25 cellular contexts compared by ENCODE assay signal in the genomic region with DNA sequence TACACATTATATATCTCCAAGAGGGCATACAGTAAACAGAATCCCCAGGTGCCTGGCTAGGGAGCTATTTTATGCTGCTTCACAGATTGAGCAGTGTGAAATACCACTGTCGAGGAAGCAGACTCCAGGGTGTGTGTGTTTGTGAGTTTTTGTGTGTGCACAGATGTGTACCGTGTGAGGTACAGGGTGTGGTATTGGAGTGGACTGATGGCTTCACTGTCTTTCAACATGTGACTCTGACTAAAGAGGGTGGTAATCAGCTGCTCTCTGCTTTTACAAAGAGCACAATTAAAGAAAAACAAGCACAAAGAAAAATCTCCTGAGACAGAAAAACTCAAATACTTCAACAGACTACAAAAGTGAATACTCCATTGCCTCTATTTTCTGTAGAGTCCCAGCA.
DNase-seq lines count a peak whose midpoint lies in the region; ATAC-seq and TF ChIP-seq lines count a peak whose summit lies in the region.
"Had no signal": no experiment of that assay in that cellular context is flagged by ENCODE, and none has a peak within 500 bp of the region (broad histone marks: within the 10 kb centered on the region; RNA-seq: fewer than 3 reads in every experiment).

No MANE protein-coding gene starts in this region.

- peaks cover 55 to 98% (median 96%) of the 10 kb centered on the region in 11 experiments for H3K36me3 ChIP-seq in BLaER1 treated with 17β-estradiol and CSF1 and Interleukin-3, amounts not matched to agents 10 nM and 100 nM
- H3K36me3 ChIP-seq in adipocyte (ENCODE audit: control insufficient read depth, insufficient read depth, low read length, severe bottlenecking) (peaks cover 74% of the 10 kb centered on the region), gastroesophageal sphincter (peaks cover 0 to 99% of the 10 kb centered on the region in 2 donors), neural progenitor cell (peaks cover 5% of the 10 kb centered on the region), osteoblast (ENCODE audit: insufficient read depth, low read length) (peaks cover 59% of the 10 kb centered on the region)

- 51 to 60% methylated on average over 2 of the region's 2 CpGs for WGBS in gastroesophageal sphincter (ENCODE audit: low coverage in 1 of 2), 2 donors

- no peaks in the 10 kb centered on the region for H3K27me3 ChIP-seq in BLaER1 treated with 17β-estradiol and CSF1 and Interleukin-3, amounts not matched to agents 10 nM and 100 nM
- H3K27me3 ChIP-seq in adipocyte (replicated peaks; ENCODE audit: control insufficient read depth, insufficient read depth, low read length) (no peaks in the 10 kb centered on the region), gastroesophageal sphincter (no peaks in the 10 kb centered on the region), neural progenitor cell (no peaks in the 10 kb centered on the region), osteoblast (ENCODE audit: insufficient read depth, low read length) (no peaks in the 10 kb centered on the region)
- H3K27me3 ChIP-seq: heart right ventricle, Peyer's patch, SJCRH30, stomach had no signal

- ATAC-seq in gastroesophageal sphincter = peak; percentile 32
- ATAC-seq in GM21528 (IDR thresholded peaks at IDR 0.05; ENCODE audit: low FRiP score, unreplicated experiment) = no peak
- ATAC-seq: activated T-cell treated with anti-CD3 and anti-CD28 coated beads, Interleukin-2, amount 50 U/mL, for 72 hours had no signal

- H3K27ac ChIP-seq in BLaER1 treated with 17β-estradiol and CSF1 and Interleukin-3, amounts not matched to agents 10 nM and 100 nM = no peak overlapping the region
- H3K27ac ChIP-seq in gastroesophageal sphincter = peak overlapping the region in 2 of 4 donors; percentile 22 to 24
- no peak overlapping the region for H3K27ac ChIP-seq in neural progenitor cell
- H3K27ac ChIP-seq in osteoblast (ENCODE audit: low read depth, low read length) = no peak overlapping the region
- H3K27ac ChIP-seq: SJCRH30 had no signal

- H3K4me2 ChIP-seq in BLaER1 treated with 17β-estradiol and CSF1 and Interleukin-3, amounts not matched to agents 10 nM and 100 nM = peak overlapping the region in 10 of 11 experiments; percentile 62 to 75 (median 72); a peak in 19 of 22 replicates
- H3K4me2 ChIP-seq in neural progenitor cell = no peak overlapping the region
- H3K4me2 ChIP-seq in osteoblast (ENCODE audit: insufficient read depth, low read length) = no peak overlapping the region

- TF ChIP-seq POLR2A in gastroesophageal sphincter (IDR thresholded peaks at IDR 0.05) = no peak

- H3K4me3 Mint-ChIP-seq in neural progenitor cell = no peak overlapping the region
- H3K4me3 Mint-ChIP-seq: activated T-cell treated with anti-CD3 and anti-CD28 coated beads, Interleukin-2, amount 50 U/mL, for 72 hours; B cell had no signal

- H3K9ac ChIP-seq in BLaER1 treated with 17β-estradiol and CSF1 and Interleukin-3, amounts not matched to agents 10 nM and 100 nM = no peak overlapping the region
- peak overlapping the region; percentile 14 for H3K9ac ChIP-seq in adipocyte (ENCODE audit: low read length)
- H3K9ac ChIP-seq in neural progenitor cell = no peak overlapping the region

- 0 out of 22 replicates have a peak, but pooled peaks cover 0 to 3% (median 0%) of the 10 kb centered on the region in 11 experiments for H3K9me3 ChIP-seq in BLaER1 treated with 17β-estradiol and CSF1 and Interleukin-3, amounts not matched to agents 10 nM and 100 nM (replicated peaks in 1 of 11)
- H3K9me3 ChIP-seq in adipocyte (ENCODE audit: control insufficient read depth, low read length) (no peaks in the 10 kb centered on the region), gastroesophageal sphincter (no peaks in the 10 kb centered on the region), neural progenitor cell (ENCODE audit: low read depth) (no peaks in the 10 kb centered on the region), osteoblast (ENCODE audit: low read depth, low read length) (no peaks in the 10 kb centered on the region)
- H3K9me3 ChIP-seq: heart right ventricle, Peyer's patch, SJCRH30, stomach had no signal

- TF ChIP-seq CTCF in gastroesophageal sphincter (IDR thresholded peaks at IDR 0.05) (no peak), neural progenitor cell (IDR thresholded peaks at IDR 0.05) (no peak), osteoblast (IDR thresholded peaks at IDR 0.05; ENCODE audit: extremely low read depth, low read depth, low read length) (no peak)

- no peak overlapping the region for H3K4me3 ChIP-seq in BLaER1 treated with 17β-estradiol and CSF1 and Interleukin-3, amounts not matched to agents 10 nM and 100 nM
- H3K4me3 ChIP-seq in adipocyte (ENCODE audit: low read length) (no peak overlapping the region), gastroesophageal sphincter (no peak overlapping the region), neural progenitor cell (no peak overlapping the region), osteoblast (ENCODE audit: insufficient read depth, low read length) (no peak overlapping the region)
- H3K4me3 ChIP-seq: heart right ventricle, Peyer's patch, SJCRH30, stomach had no signal

- H4K20me1 ChIP-seq in BLaER1 treated with 17β-estradiol and CSF1 and Interleukin-3, amounts not matched to agents 10 nM and 100 nM = peaks cover 0 to 94% (median 0%) of the 10 kb centered on the region in 11 experiments; a peak in 8 of 22 replicates
- H4K20me1 ChIP-seq in neural progenitor cell (ENCODE audit: low read depth) (peaks cover 9% of the 10 kb centered on the region), osteoblast (ENCODE audit: insufficient read depth, low read length) (no peaks in the 10 kb centered on the region)

- H3K9me3 Mint-ChIP-seq in neural progenitor cell = no peaks in the 10 kb centered on the region
- H3K9me3 Mint-ChIP-seq: activated T-cell treated with anti-CD3 and anti-CD28 coated beads, Interleukin-2, amount 50 U/mL, for 72 hours had no signal

- DNase-seq in adipocyte (ENCODE audit: low read depth) (no peak), neural progenitor cell (ENCODE audit: low spot score) (no peak), NCI-H1092 (lab: John Stamatoyannopoulos, UW) (no peak), osteoblast (ENCODE audit: insufficient read length, low spot score, missing footprints) (no peak), OCI-M2 (lab: John Stamatoyannopoulos, UW; ENCODE audit: unreplicated experiment) (no peak)
- DNase-seq: activated naive CD4-positive, alpha-beta T cell treated with anti-CD3 and anti-CD28 coated beads, Interleukin-2, amount 50 U/mL, for 16 hours; activated T-cell treated with anti-CD3 and anti-CD28 coated beads, Interleukin-2, amount 50 U/mL, for 72 hours; caudate nucleus; DND-41; GOT3; heart right ventricle; KBM-7; MM.1S; NCI-H1694; NCI-H510A; NK-92 treated with Interleukin-12 subunit alpha and Interleukin-12 subunit beta, amount 100 ng/mL, for 24 hours; Peyer's patch; posterior cingulate gyrus; SJCRH30; stimulated activated CD8-positive, alpha-beta memory T cell treated with anti-CD3 and anti-CD28 coated beads, Interleukin-4, amount 100 ng/mL, for 48 hours; stomach had no signal

- peaks cover 25 to 47% (median 39%) of the 10 kb centered on the region in 10 experiments for H3K4me1 ChIP-seq in BLaER1 treated with 17β-estradiol and CSF1 and Interleukin-3, amounts not matched to agents 10 nM and 100 nM
- H3K4me1 ChIP-seq in adipocyte (ENCODE audit: control insufficient read depth, insufficient read depth, low read length) (peaks cover 41% of the 10 kb centered on the region), gastroesophageal sphincter (peaks cover 0 to 15% (median 0%) of the 10 kb centered on the region in 3 donors), neural progenitor cell (peaks cover 19% of the 10 kb centered on the region), osteoblast (ENCODE audit: insufficient read depth, low read length) (peaks cover 15% of the 10 kb centered on the region)

- no peaks in the 10 kb centered on the region for H3K27me3 Mint-ChIP-seq in neural progenitor cell (ENCODE audit: insufficient read depth, low read depth)
- H3K27me3 Mint-ChIP-seq: B cell had no signal

- H3K27ac Mint-ChIP-seq in neural progenitor cell = peak overlapping the region; percentile 43
- H3K27ac Mint-ChIP-seq: activated T-cell treated with anti-CD3 and anti-CD28 coated beads, Interleukin-2, amount 50 U/mL, for 72 hours; B cell had no signal

- peaks cover 30% of the 10 kb centered on the region for H3K4me1 Mint-ChIP-seq in neural progenitor cell
- H3K4me1 Mint-ChIP-seq: B cell had no signal

- TF ChIP-seq EP300 in gastroesophageal sphincter (IDR thresholded peaks at IDR 0.05) = no peak

- peaks cover 48% of the 10 kb centered on the region for H3K36me3 Mint-ChIP-seq in neural progenitor cell

- H3K79me2 ChIP-seq in neural progenitor cell (ENCODE audit: low read depth) = no peaks in the 10 kb centered on the region
- H3K79me2 ChIP-seq in osteoblast (ENCODE audit: insufficient read depth, low read length) = no peaks in the 10 kb centered on the region

- H3F3A ChIP-seq in neural progenitor cell (ENCODE audit: low read depth) = no peaks in the 10 kb centered on the region

- H2AFZ ChIP-seq in neural progenitor cell (replicated peaks) (no peak overlapping the region), osteoblast (ENCODE audit: low read length) (no peak overlapping the region)

Comparison
In these comparisons a context has a peak if more than half of its experiments do, and no peak if none do; other contexts are left out.
1. H3K4me2 ChIP-seq: peak in BLaER1 treated with 17β-estradiol and CSF1 and Interleukin-3, amounts not matched to agents 10 nM and 100 nM (10 of 11); none in neural progenitor cell (single experiment) and osteoblast (single experiment).